ENCODE assay signal across 1 cellular context in genomic region chr17:42872251-42872965, GRCh38.
TF ChIP-seq lines count a peak whose summit lies in the region.

No MANE protein-coding gene starts in this region.

TF ChIP-seq in HepG2, 621 proteins besides CTCF, POLR2A, EP300 and RAD21 (continued from another document and continues in another):
- TF ChIP-seq, protein P1, sequence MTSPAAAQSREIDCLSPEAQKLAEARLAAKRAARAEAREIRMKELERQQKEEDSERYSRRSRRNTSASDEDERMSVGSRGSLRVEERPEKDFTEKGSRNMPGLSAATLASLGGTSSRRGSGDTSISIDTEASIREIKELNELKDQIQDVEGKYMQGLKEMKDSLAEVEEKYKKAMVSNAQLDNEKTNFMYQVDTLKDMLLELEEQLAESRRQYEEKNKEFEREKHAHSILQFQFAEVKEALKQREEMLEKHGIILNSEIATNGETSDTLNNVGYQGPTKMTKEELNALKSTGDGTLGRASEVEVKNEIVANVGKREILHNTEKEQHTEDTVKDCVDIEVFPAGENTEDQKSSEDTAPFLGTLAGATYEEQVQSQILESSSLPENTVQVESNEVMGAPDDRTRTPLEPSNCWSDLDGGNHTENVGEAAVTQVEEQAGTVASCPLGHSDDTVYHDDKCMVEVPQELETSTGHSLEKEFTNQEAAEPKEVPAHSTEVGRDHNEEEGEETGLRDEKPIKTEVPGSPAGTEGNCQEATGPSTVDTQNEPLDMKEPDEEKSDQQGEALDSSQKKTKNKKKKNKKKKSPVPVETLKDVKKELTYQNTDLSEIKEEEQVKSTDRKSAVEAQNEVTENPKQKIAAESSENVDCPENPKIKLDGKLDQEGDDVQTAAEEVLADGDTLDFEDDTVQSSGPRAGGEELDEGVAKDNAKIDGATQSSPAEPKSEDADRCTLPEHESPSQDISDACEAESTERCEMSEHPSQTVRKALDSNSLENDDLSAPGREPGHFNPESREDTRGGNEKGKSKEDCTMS (CRISPR knock-in tag; conservative IDR thresholded peaks at IDR 0.05): no peak
- TF ChIP-seq ZNF547 (CRISPR knock-in tag; IDR thresholded peaks at IDR 0.05): no peak
- no peak for TF ChIP-seq AHR (CRISPR knock-in tag; IDR thresholded peaks at IDR 0.05)
- no peak for TF ChIP-seq RBM39 (IDR thresholded peaks at IDR 0.05; ENCODE audit: low read depth, low read length, poor library complexity, severe bottlenecking)
- TF ChIP-seq, protein P2, sequence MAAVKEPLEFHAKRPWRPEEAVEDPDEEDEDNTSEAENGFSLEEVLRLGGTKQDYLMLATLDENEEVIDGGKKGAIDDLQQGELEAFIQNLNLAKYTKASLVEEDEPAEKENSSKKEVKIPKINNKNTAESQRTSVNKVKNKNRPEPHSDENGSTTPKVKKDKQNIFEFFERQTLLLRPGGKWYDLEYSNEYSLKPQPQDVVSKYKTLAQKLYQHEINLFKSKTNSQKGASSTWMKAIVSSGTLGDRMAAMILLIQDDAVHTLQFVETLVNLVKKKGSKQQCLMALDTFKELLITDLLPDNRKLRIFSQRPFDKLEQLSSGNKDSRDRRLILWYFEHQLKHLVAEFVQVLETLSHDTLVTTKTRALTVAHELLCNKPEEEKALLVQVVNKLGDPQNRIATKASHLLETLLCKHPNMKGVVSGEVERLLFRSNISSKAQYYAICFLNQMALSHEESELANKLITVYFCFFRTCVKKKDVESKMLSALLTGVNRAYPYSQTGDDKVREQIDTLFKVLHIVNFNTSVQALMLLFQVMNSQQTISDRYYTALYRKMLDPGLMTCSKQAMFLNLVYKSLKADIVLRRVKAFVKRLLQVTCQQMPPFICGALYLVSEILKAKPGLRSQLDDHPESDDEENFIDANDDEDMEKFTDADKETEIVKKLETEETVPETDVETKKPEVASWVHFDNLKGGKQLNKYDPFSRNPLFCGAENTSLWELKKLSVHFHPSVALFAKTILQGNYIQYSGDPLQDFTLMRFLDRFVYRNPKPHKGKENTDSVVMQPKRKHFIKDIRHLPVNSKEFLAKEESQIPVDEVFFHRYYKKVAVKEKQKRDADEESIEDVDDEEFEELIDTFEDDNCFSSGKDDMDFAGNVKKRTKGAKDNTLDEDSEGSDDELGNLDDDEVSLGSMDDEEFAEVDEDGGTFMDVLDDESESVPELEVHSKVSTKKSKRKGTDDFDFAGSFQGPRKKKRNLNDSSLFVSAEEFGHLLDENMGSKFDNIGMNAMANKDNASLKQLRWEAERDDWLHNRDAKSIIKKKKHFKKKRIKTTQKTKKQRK (IDR thresholded peaks at IDR 0.05; ENCODE audit: low read length): no peak
- TF ChIP-seq MTF2 (CRISPR knock-in tag; IDR thresholded peaks at IDR 0.05; ENCODE audit: borderline replicate concordance): no peak
- no peak for TF ChIP-seq E2F2 (CRISPR knock-in tag; IDR thresholded peaks at IDR 0.05; ENCODE audit: borderline replicate concordance)
- TF ChIP-seq TRIM22 (IDR thresholded peaks at IDR 0.05): no peak
- no peak for TF ChIP-seq ZSCAN29 (CRISPR knock-in tag; conservative IDR thresholded peaks at IDR 0.05)
- TF ChIP-seq, protein P3, sequence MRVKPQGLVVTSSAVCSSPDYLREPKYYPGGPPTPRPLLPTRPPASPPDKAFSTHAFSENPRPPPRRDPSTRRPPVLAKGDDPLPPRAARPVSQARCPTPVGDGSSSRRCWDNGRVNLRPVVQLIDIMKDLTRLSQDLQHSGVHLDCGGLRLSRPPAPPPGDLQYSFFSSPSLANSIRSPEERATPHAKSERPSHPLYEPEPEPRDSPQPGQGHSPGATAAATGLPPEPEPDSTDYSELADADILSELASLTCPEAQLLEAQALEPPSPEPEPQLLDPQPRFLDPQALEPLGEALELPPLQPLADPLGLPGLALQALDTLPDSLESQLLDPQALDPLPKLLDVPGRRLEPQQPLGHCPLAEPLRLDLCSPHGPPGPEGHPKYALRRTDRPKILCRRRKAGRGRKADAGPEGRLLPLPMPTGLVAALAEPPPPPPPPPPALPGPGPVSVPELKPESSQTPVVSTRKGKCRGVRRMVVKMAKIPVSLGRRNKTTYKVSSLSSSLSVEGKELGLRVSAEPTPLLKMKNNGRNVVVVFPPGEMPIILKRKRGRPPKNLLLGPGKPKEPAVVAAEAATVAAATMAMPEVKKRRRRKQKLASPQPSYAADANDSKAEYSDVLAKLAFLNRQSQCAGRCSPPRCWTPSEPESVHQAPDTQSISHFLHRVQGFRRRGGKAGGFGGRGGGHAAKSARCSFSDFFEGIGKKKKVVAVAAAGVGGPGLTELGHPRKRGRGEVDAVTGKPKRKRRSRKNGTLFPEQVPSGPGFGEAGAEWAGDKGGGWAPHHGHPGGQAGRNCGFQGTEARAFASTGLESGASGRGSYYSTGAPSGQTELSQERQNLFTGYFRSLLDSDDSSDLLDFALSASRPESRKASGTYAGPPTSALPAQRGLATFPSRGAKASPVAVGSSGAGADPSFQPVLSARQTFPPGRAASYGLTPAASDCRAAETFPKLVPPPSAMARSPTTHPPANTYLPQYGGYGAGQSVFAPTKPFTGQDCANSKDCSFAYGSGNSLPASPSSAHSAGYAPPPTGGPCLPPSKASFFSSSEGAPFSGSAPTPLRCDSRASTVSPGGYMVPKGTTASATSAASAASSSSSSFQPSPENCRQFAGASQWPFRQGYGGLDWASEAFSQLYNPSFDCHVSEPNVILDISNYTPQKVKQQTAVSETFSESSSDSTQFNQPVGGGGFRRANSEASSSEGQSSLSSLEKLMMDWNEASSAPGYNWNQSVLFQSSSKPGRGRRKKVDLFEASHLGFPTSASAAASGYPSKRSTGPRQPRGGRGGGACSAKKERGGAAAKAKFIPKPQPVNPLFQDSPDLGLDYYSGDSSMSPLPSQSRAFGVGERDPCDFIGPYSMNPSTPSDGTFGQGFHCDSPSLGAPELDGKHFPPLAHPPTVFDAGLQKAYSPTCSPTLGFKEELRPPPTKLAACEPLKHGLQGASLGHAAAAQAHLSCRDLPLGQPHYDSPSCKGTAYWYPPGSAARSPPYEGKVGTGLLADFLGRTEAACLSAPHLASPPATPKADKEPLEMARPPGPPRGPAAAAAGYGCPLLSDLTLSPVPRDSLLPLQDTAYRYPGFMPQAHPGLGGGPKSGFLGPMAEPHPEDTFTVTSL (CRISPR knock-in tag; IDR thresholded peaks at IDR 0.05; ENCODE audit: borderline replicate concordance): 0 out of 2 replicates have a peak, but pooled peaks have one; percentile 18
- no peak for TF ChIP-seq GATAD1 (CRISPR knock-in tag; IDR thresholded peaks at IDR 0.05)
- no peak for TF ChIP-seq TRIM24 (CRISPR knock-in tag; IDR thresholded peaks at IDR 0.05)
- no peak for TF ChIP-seq IRF1 (CRISPR knock-in tag; IDR thresholded peaks at IDR 0.05; ENCODE audit: low read depth)
- TF ChIP-seq MYNN (CRISPR knock-in tag; IDR thresholded peaks at IDR 0.05; ENCODE audit: low read depth): no peak
- 0 out of 2 replicates have a peak, but pooled peaks have one; percentile 47 for TF ChIP-seq KDM5B (CRISPR knock-in tag; IDR thresholded peaks at IDR 0.05; ENCODE audit: borderline replicate concordance)
- TF ChIP-seq, protein P4, sequence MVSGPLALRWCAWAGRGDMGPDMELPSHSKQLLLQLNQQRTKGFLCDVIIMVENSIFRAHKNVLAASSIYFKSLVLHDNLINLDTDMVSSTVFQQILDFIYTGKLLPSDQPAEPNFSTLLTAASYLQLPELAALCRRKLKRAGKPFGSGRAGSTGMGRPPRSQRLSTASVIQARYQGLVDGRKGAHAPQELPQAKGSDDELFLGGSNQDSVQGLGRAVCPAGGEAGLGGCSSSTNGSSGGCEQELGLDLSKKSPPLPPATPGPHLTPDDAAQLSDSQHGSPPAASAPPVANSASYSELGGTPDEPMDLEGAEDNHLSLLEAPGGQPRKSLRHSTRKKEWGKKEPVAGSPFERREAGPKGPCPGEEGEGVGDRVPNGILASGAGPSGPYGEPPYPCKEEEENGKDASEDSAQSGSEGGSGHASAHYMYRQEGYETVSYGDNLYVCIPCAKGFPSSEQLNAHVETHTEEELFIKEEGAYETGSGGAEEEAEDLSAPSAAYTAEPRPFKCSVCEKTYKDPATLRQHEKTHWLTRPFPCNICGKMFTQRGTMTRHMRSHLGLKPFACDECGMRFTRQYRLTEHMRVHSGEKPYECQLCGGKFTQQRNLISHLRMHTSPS (CRISPR knock-in tag; IDR thresholded peaks at IDR 0.05; ENCODE audit: low read depth): no peak
- TF ChIP-seq ZNF180 (CRISPR knock-in tag; IDR thresholded peaks at IDR 0.05; ENCODE audit: borderline replicate concordance, low read depth): no peak
- no peak for TF ChIP-seq ZNF282 (IDR thresholded peaks at IDR 0.05; ENCODE audit: partially characterized antibody)
- no peak for TF ChIP-seq SRSF4 (IDR thresholded peaks at IDR 0.05; ENCODE audit: low read depth, low read length, poor library complexity, severe bottlenecking)
- no peak for TF ChIP-seq MLLT10 (CRISPR knock-in tag; IDR thresholded peaks at IDR 0.05)
- no peak for TF ChIP-seq ZNF432 (CRISPR knock-in tag; IDR thresholded peaks at IDR 0.05; ENCODE audit: borderline replicate concordance)
- peak; percentile 19 for TF ChIP-seq HNRNPLL (IDR thresholded peaks at IDR 0.05; ENCODE audit: low read depth, low read length, poor library complexity, severe bottlenecking)
- no peak for TF ChIP-seq HOXA5 (CRISPR knock-in tag; IDR thresholded peaks at IDR 0.05)
- 0 out of 2 replicates have a peak, but pooled peaks have one; percentile 16 for TF ChIP-seq ZNF609 (CRISPR knock-in tag; IDR thresholded peaks at IDR 0.05; ENCODE audit: borderline replicate concordance)
- TF ChIP-seq PATZ1 (CRISPR knock-in tag; IDR thresholded peaks at IDR 0.05): peak; percentile 79
- TF ChIP-seq SAFB2 (CRISPR knock-in tag; IDR thresholded peaks at IDR 0.05; ENCODE audit: borderline replicate concordance, low read depth): no peak
- no peak for TF ChIP-seq CBX1 (IDR thresholded peaks at IDR 0.05; ENCODE audit: low read depth)
- TF ChIP-seq POLR2AphosphoS2 (IDR thresholded peaks at IDR 0.05; ENCODE audit: low read depth, low read length): no peak
- peak; percentile 31; the same call in 1 of the 2 replicates for TF ChIP-seq ELF1 (CRISPR knock-in tag; IDR thresholded peaks at IDR 0.05)
- peak; percentile 44 for TF ChIP-seq ZNF883 (CRISPR knock-in tag; IDR thresholded peaks at IDR 0.05; ENCODE audit: not compliant biosample characterization)
